ENCODE assay signal across 2 cellular contexts in the genomic region with DNA sequence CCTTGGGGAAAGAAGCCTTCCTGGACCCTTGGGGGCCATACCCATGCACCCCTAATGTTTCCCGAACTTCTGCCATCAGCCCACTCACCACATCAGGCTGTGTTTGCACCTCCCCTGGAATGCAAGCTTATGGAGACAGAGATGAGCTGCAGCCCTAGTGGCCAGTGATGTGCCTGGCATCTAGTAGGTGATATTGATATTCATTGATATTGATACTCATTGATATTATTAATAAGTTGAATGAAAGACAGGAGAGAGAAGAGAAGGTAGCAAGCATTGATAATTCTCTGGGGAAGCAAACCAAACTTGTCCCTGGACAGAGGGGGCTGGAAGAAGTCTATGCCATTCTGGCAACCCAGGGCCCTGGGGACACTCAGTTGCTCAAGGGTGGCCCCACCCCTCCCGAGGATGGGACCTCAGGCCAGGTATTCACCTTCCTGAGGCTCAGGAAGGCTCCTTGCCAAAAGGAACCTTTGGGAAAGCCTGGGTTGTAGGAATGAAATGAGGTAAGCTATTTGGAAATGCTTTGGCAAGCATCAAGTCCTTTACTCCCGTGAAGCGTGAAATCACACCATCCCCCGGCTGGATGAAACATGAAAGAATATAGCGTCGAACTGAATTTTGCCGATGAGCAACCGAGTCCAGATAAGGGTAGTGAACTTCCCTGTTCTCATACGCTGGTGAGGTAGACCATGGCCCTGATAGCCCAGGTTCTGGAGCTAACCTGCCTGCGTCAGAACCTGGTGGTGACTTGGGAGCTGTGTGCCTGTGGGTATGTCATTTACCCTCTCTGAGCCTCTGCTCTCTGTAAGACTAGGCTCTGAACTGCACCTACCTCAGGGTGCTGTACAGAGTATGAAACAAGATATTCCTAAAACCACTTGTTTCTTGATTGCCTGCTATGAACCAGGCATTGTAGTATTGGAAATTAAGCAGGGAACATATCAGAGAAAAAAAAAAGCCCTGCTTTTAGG.
TF ChIP-seq lines count a peak whose summit lies in the region.

No MANE protein-coding gene starts in this region.

TF ChIP-seq in SK-N-SH, 30 proteins besides CTCF, POLR2A, EP300 and RAD21 (continued from another document):
- TF ChIP-seq, protein P1, sequence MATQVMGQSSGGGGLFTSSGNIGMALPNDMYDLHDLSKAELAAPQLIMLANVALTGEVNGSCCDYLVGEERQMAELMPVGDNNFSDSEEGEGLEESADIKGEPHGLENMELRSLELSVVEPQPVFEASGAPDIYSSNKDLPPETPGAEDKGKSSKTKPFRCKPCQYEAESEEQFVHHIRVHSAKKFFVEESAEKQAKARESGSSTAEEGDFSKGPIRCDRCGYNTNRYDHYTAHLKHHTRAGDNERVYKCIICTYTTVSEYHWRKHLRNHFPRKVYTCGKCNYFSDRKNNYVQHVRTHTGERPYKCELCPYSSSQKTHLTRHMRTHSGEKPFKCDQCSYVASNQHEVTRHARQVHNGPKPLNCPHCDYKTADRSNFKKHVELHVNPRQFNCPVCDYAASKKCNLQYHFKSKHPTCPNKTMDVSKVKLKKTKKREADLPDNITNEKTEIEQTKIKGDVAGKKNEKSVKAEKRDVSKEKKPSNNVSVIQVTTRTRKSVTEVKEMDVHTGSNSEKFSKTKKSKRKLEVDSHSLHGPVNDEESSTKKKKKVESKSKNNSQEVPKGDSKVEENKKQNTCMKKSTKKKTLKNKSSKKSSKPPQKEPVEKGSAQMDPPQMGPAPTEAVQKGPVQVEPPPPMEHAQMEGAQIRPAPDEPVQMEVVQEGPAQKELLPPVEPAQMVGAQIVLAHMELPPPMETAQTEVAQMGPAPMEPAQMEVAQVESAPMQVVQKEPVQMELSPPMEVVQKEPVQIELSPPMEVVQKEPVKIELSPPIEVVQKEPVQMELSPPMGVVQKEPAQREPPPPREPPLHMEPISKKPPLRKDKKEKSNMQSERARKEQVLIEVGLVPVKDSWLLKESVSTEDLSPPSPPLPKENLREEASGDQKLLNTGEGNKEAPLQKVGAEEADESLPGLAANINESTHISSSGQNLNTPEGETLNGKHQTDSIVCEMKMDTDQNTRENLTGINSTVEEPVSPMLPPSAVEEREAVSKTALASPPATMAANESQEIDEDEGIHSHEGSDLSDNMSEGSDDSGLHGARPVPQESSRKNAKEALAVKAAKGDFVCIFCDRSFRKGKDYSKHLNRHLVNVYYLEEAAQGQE (IDR thresholded peaks at IDR 0.05; ENCODE audit: low read depth, low read length): no peak
- TF ChIP-seq POLR2AphosphoS5 (IDR thresholded peaks at IDR 0.05; ENCODE audit: low read depth, low read length) (no peak), NRF1 (IDR thresholded peaks at IDR 0.05; ENCODE audit: low read depth, low read length) (no peak), TCF12 (IDR thresholded peaks at IDR 0.05) (no peak), NFIC (IDR thresholded peaks at IDR 0.05; ENCODE audit: borderline replicate concordance) (no peak), MXI1 (IDR thresholded peaks at IDR 0.05; ENCODE audit: low read depth, low read length) (no peak), SMC3 (IDR thresholded peaks at IDR 0.05; ENCODE audit: low read depth, low read length) (no peak), RCOR1 (IDR thresholded peaks at IDR 0.05; ENCODE audit: low read length) (no peak), FOXM1 (IDR thresholded peaks at IDR 0.05; ENCODE audit: low read depth) (no peak), TAF1 (IDR thresholded peaks at IDR 0.05; ENCODE audit: borderline replicate concordance, low read depth, low read length) (no peak), TEAD4 (IDR thresholded peaks at IDR 0.05; ENCODE audit: borderline replicate concordance, insufficient read depth) (no peak)
- TF ChIP-seq, protein P2, sequence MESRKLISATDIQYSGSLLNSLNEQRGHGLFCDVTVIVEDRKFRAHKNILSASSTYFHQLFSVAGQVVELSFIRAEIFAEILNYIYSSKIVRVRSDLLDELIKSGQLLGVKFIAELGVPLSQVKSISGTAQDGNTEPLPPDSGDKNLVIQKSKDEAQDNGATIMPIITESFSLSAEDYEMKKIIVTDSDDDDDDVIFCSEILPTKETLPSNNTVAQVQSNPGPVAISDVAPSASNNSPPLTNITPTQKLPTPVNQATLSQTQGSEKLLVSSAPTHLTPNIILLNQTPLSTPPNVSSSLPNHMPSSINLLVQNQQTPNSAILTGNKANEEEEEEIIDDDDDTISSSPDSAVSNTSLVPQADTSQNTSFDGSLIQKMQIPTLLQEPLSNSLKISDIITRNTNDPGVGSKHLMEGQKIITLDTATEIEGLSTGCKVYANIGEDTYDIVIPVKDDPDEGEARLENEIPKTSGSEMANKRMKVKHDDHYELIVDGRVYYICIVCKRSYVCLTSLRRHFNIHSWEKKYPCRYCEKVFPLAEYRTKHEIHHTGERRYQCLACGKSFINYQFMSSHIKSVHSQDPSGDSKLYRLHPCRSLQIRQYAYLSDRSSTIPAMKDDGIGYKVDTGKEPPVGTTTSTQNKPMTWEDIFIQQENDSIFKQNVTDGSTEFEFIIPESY (IDR thresholded peaks at IDR 0.05; ENCODE audit: borderline replicate concordance, low read depth): no peak

TF ChIP-seq in SK-N-SH treated with all-trans-retinoic acid at 6 μM for 48 hours, 23 proteins besides CTCF, POLR2A, EP300 and RAD21 (continued from another document):
- TF ChIP-seq ARNTL (CRISPR knock-in tag; IDR thresholded peaks at IDR 0.05; ENCODE audit: borderline replicate concordance, low read depth): no peak
- TF ChIP-seq ZC3H10 (CRISPR knock-in tag; IDR thresholded peaks at IDR 0.05): no peak
- TF ChIP-seq TOX (CRISPR knock-in tag; IDR thresholded peaks at IDR 0.05; ENCODE audit: borderline replicate concordance): no peak
- TF ChIP-seq, protein P3, sequence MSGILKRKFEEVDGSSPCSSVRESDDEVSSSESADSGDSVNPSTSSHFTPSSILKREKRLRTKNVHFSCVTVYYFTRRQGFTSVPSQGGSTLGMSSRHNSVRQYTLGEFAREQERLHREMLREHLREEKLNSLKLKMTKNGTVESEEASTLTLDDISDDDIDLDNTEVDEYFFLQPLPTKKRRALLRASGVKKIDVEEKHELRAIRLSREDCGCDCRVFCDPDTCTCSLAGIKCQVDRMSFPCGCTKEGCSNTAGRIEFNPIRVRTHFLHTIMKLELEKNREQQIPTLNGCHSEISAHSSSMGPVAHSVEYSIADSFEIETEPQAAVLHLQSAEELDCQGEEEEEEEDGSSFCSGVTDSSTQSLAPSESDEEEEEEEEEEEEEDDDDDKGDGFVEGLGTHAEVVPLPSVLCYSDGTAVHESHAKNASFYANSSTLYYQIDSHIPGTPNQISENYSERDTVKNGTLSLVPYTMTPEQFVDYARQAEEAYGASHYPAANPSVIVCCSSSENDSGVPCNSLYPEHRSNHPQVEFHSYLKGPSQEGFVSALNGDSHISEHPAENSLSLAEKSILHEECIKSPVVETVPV (CRISPR knock-in tag; IDR thresholded peaks at IDR 0.05): no peak
- TF ChIP-seq ZNF70 (CRISPR knock-in tag; IDR thresholded peaks at IDR 0.05): no peak
